Comparison of ENCODE assay signal across 8 cellular contexts in the genomic region with DNA sequence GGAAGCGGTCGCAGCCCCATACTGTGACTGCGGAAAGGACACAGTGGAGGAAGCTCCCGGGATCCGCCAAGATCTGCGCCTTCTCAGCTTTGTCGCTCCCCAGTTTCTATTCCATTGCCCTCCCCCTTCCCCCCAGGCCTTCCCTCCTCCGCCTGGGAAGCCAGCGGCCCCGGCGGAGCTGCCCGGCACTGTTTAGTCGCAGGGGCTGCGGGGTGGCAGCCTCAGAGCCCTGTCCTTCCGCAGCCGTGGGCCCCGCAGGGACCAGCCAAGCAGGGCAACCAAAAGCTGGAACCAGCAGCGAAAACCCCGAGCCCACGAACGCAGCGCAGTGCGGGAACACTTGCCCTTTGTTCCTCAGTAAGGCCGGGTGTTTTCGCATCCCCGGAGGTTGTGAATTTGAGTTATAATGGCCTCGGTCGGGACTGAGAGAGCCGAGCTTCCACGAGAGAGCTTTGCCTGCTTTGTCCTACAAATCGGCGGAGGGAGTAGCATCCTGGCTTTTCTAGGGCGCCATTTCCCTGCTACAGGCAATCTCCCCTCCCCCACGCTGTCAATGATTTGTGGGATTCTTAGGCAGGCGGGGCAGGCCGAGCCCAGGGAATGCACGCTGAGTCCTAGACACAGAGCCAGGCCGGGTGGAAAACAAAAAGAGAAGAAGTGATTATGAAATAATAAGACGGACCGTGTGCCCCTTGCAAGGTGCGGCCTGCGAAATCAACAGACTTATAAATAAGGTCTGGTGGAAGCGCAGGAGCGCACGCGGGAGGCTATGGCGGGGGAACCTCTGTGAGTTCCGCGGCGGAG. TPM values are rescaled to one million over a fixed set of nuclear protein-coding genes. Genes with fewer than 3 reads are reported as not detected.
DNase-seq lines count a peak whose midpoint lies in the region; ATAC-seq and TF ChIP-seq lines count a peak whose summit lies in the region.

No MANE protein-coding gene starts in this region.

- H3K27ac ChIP-seq in cingulate gyrus (ENCODE audit: low read depth, low read length): peak overlapping the region; percentile 91

- CTCF ChIA-PET in activated CD8-positive, alpha-beta T cell treated with anti-CD3 and anti-CD28 coated beads for 36 hours (lab: Charles Lee): interaction anchor here (1.7 kb wide), 1 partner anchor 20 kb away, joined by 11 read pairs; no protein-coding TSS in a partner anchor
- CTCF ChIA-PET in activated CD8-positive, alpha-beta T cell treated with anti-CD3 and anti-CD28 coated beads, Interleukin-2, amount 10 ng/mL, durations not matched to agents 7 days and 5 days (lab: Charles Lee): interaction anchor here (4.3 kb wide), 1 partner anchor 19 kb away, joined by 19 read pairs; no protein-coding TSS in a partner anchor
- CTCF ChIA-PET in activated CD4-positive, alpha-beta T cell treated with anti-CD3 and anti-CD28 coated beads, Interleukin-2, amount 10 ng/mL, durations not matched to agents 7 days and 5 days (lab: Charles Lee): no interaction called here

- H3K4me1 Mint-ChIP-seq in activated CD8-positive, alpha-beta T cell treated with anti-CD3 and anti-CD28 coated beads for 36 hours (ENCODE audit: low read depth): peaks cover 42% of the 10 kb centered on the region
- peaks cover 49% of the 10 kb centered on the region for H3K4me1 Mint-ChIP-seq in activated CD8-positive, alpha-beta T cell treated with anti-CD3 and anti-CD28 coated beads, Interleukin-2, amount 10 ng/mL, durations not matched to agents 7 days and 5 days (ENCODE audit: low read depth)
- peaks cover 54% of the 10 kb centered on the region for H3K4me1 Mint-ChIP-seq in stimulated activated effector memory CD8-positive, alpha-beta T cell treated with anti-CD3 and anti-CD28 coated beads, Interleukin-12 subunit alpha, Interleukin-12 subunit beta, amount 100 ng/mL, for 72 hours
- peaks cover 44% of the 10 kb centered on the region for H3K4me1 Mint-ChIP-seq in activated CD4-positive, alpha-beta T cell treated with anti-CD3 and anti-CD28 coated beads, Interleukin-2, amount 10 ng/mL, durations not matched to agents 7 days and 5 days

- no peaks in the 10 kb centered on the region for H3K36me3 Mint-ChIP-seq in activated CD8-positive, alpha-beta T cell treated with anti-CD3 and anti-CD28 coated beads for 36 hours (ENCODE audit: low read depth)
- H3K36me3 Mint-ChIP-seq in activated CD8-positive, alpha-beta T cell treated with anti-CD3 and anti-CD28 coated beads, Interleukin-2, amount 10 ng/mL, durations not matched to agents 7 days and 5 days (ENCODE audit: low read depth): no peaks in the 10 kb centered on the region
- no peaks in the 10 kb centered on the region for H3K36me3 Mint-ChIP-seq in stimulated activated effector memory CD8-positive, alpha-beta T cell treated with anti-CD3 and anti-CD28 coated beads, Interleukin-12 subunit alpha, Interleukin-12 subunit beta, amount 100 ng/mL, for 72 hours
- H3K36me3 Mint-ChIP-seq in activated CD4-positive, alpha-beta T cell treated with anti-CD3 and anti-CD28 coated beads, Interleukin-2, amount 10 ng/mL, durations not matched to agents 7 days and 5 days (ENCODE audit: low read depth): peaks cover 3% of the 10 kb centered on the region

- H3K27ac Mint-ChIP-seq in activated CD8-positive, alpha-beta T cell treated with anti-CD3 and anti-CD28 coated beads for 36 hours: no peak overlapping the region
- no peak overlapping the region for H3K27ac Mint-ChIP-seq in activated CD8-positive, alpha-beta T cell treated with anti-CD3 and anti-CD28 coated beads, Interleukin-2, amount 10 ng/mL, durations not matched to agents 7 days and 5 days
- H3K27ac Mint-ChIP-seq in stimulated activated effector memory CD8-positive, alpha-beta T cell treated with anti-CD3 and anti-CD28 coated beads, Interleukin-12 subunit alpha, Interleukin-12 subunit beta, amount 100 ng/mL, for 72 hours: no peak overlapping the region
- no peak overlapping the region for H3K27ac Mint-ChIP-seq in activated CD4-positive, alpha-beta T cell treated with anti-CD3 and anti-CD28 coated beads, Interleukin-2, amount 10 ng/mL, durations not matched to agents 7 days and 5 days

- H3K27me3 Mint-ChIP-seq in activated CD8-positive, alpha-beta T cell treated with anti-CD3 and anti-CD28 coated beads for 36 hours: peaks cover 77% of the 10 kb centered on the region
- peaks cover 82% of the 10 kb centered on the region for H3K27me3 Mint-ChIP-seq in activated CD8-positive, alpha-beta T cell treated with anti-CD3 and anti-CD28 coated beads, Interleukin-2, amount 10 ng/mL, durations not matched to agents 7 days and 5 days (ENCODE audit: low read depth)
- peaks cover 83% of the 10 kb centered on the region for H3K27me3 Mint-ChIP-seq in activated CD4-positive, alpha-beta T cell treated with anti-CD3 and anti-CD28 coated beads, Interleukin-2, amount 10 ng/mL, durations not matched to agents 7 days and 5 days

- intact Hi-C loops in activated CD8-positive, alpha-beta T cell treated with anti-CD3 and anti-CD28 coated beads for 36 hours (cut with micrococcal nuclease): no loop called here
- intact Hi-C loops in left colon (cut with DNase I, micrococcal nuclease): no loop called here

- peak overlapping the region; percentile 22 for H3K4me3 Mint-ChIP-seq in activated CD8-positive, alpha-beta T cell treated with anti-CD3 and anti-CD28 coated beads for 36 hours
- no peak overlapping the region for H3K4me3 Mint-ChIP-seq in activated CD8-positive, alpha-beta T cell treated with anti-CD3 and anti-CD28 coated beads, Interleukin-2, amount 10 ng/mL, durations not matched to agents 7 days and 5 days
- H3K4me3 Mint-ChIP-seq in stimulated activated effector memory CD8-positive, alpha-beta T cell treated with anti-CD3 and anti-CD28 coated beads, Interleukin-12 subunit alpha, Interleukin-12 subunit beta, amount 100 ng/mL, for 72 hours: peak overlapping the region; percentile 71
- H3K4me3 Mint-ChIP-seq in activated CD4-positive, alpha-beta T cell treated with anti-CD3 and anti-CD28 coated beads, Interleukin-2, amount 10 ng/mL, durations not matched to agents 7 days and 5 days: no peak overlapping the region

- no peak for ATAC-seq in activated CD8-positive, alpha-beta T cell treated with anti-CD3 and anti-CD28 coated beads for 36 hours
- no peak for ATAC-seq in activated CD8-positive, alpha-beta T cell treated with anti-CD3 and anti-CD28 coated beads, Interleukin-2, amount 10 ng/mL, durations not matched to agents 7 days and 5 days
- ATAC-seq in left colon: peak; percentile 91
- no peak for ATAC-seq in stimulated activated effector memory CD8-positive, alpha-beta T cell treated with anti-CD3 and anti-CD28 coated beads, Interleukin-12 subunit alpha, Interleukin-12 subunit beta, amount 100 ng/mL, for 72 hours

- POLR2A ChIA-PET in activated CD8-positive, alpha-beta T cell treated with anti-CD3 and anti-CD28 coated beads for 36 hours (lab: Charles Lee): interaction anchor here (1.2 kb wide), 1 partner anchor 13 kb away, joined by 4 read pairs; no protein-coding TSS in a partner anchor
- POLR2A ChIA-PET in activated CD8-positive, alpha-beta T cell treated with anti-CD3 and anti-CD28 coated beads, Interleukin-2, amount 10 ng/mL, durations not matched to agents 7 days and 5 days (lab: Charles Lee): no interaction called here
- POLR2A ChIA-PET in activated CD4-positive, alpha-beta T cell treated with anti-CD3 and anti-CD28 coated beads, Interleukin-2, amount 10 ng/mL, durations not matched to agents 7 days and 5 days (lab: Charles Lee): no interaction called here

- no peak for TF ChIP-seq CTCF in activated CD8-positive, alpha-beta T cell treated with anti-CD3 and anti-CD28 coated beads for 36 hours (IDR thresholded peaks at IDR 0.05)

- no peaks in the 10 kb centered on the region for H3K9me3 Mint-ChIP-seq in activated CD8-positive, alpha-beta T cell treated with anti-CD3 and anti-CD28 coated beads for 36 hours
- no peaks in the 10 kb centered on the region for H3K9me3 Mint-ChIP-seq in activated CD8-positive, alpha-beta T cell treated with anti-CD3 and anti-CD28 coated beads, Interleukin-2, amount 10 ng/mL, durations not matched to agents 7 days and 5 days (ENCODE audit: insufficient read depth)
- no peaks in the 10 kb centered on the region for H3K9me3 Mint-ChIP-seq in stimulated activated effector memory CD8-positive, alpha-beta T cell treated with anti-CD3 and anti-CD28 coated beads, Interleukin-12 subunit alpha, Interleukin-12 subunit beta, amount 100 ng/mL, for 72 hours
- no peaks in the 10 kb centered on the region for H3K9me3 Mint-ChIP-seq in activated CD4-positive, alpha-beta T cell treated with anti-CD3 and anti-CD28 coated beads, Interleukin-2, amount 10 ng/mL, durations not matched to agents 7 days and 5 days

- DNase-seq in activated CD8-positive, alpha-beta T cell treated with anti-CD3 and anti-CD28 coated beads for 36 hours: no peak
- DNase-seq in activated CD8-positive, alpha-beta T cell treated with anti-CD3 and anti-CD28 coated beads, Interleukin-2, amount 10 ng/mL, durations not matched to agents 7 days and 5 days: no peak
- DNase-seq in NCI-H526 (lab: John Stamatoyannopoulos, UW) (peak; percentile 93 to 97), left colon (peak; percentile 83 to 88), cortex of kidney (lab: John Stamatoyannopoulos, UW) (no peak)
- no peak for DNase-seq in stimulated activated effector memory CD8-positive, alpha-beta T cell treated with anti-CD3 and anti-CD28 coated beads, Interleukin-12 subunit alpha, Interleukin-12 subunit beta, amount 100 ng/mL, for 72 hours (ENCODE audit: low spot score in 2 of 2)
- DNase-seq in activated CD4-positive, alpha-beta T cell treated with anti-CD3 and anti-CD28 coated beads, Interleukin-2, amount 10 ng/mL, durations not matched to agents 7 days and 5 days: no peak

RNA-seq across cellular contexts. Expression of gene TUBB2B, which starts 4.0 kb away (rescaled TPM):
- total RNA-seq in activated CD8-positive, alpha-beta T cell treated with anti-CD3 and anti-CD28 coated beads for 36 hours: under 1 TPM; 0.41 to 0.67 TPM
- not detected for total RNA-seq in activated CD8-positive, alpha-beta T cell treated with anti-CD3 and anti-CD28 coated beads, Interleukin-2, amount 10 ng/mL, durations not matched to agents 7 days and 5 days
- 1 to 10 TPM; 1.2 to 2.7 TPM for total RNA-seq in left colon
- total RNA-seq in activated CD4-positive, alpha-beta T cell treated with anti-CD3 and anti-CD28 coated beads, Interleukin-2, amount 10 ng/mL, durations not matched to agents 7 days and 5 days: not detected

RNA-seq across cellular contexts. Expression of gene PSMG4, which starts 27.3 kb away (rescaled TPM):
- total RNA-seq in activated CD8-positive, alpha-beta T cell treated with anti-CD3 and anti-CD28 coated beads for 36 hours: 10 to 100 TPM; 50.2 to 53.9 TPM
- 10 to 100 TPM; 35.3 to 35.5 TPM for total RNA-seq in activated CD8-positive, alpha-beta T cell treated with anti-CD3 and anti-CD28 coated beads, Interleukin-2, amount 10 ng/mL, durations not matched to agents 7 days and 5 days
- 10 to 100 TPM in 1 of 2 donors, 1 to 10 TPM in 1; 9.9 to 13.8 TPM for total RNA-seq in left colon
- 10 to 100 TPM; 21.5 to 24.7 TPM for total RNA-seq in activated CD4-positive, alpha-beta T cell treated with anti-CD3 and anti-CD28 coated beads, Interleukin-2, amount 10 ng/mL, durations not matched to agents 7 days and 5 days

Comparison
In these comparisons a context has a peak if more than half of its experiments do, and no peak if none do; other contexts are left out.
1. H3K4me3 Mint-ChIP-seq: peak in activated CD8-positive, alpha-beta T cell treated with anti-CD3 and anti-CD28 coated beads for 36 hours (single experiment) and stimulated activated effector memory CD8-positive, alpha-beta T cell treated with anti-CD3 and anti-CD28 coated beads, Interleukin-12 subunit alpha, Interleukin-12 subunit beta, amount 100 ng/mL, for 72 hours (single experiment); none in activated CD8-positive, alpha-beta T cell treated with anti-CD3 and anti-CD28 coated beads, Interleukin-2, amount 10 ng/mL, durations not matched to agents 7 days and 5 days (single experiment) and activated CD4-positive, alpha-beta T cell treated with anti-CD3 and anti-CD28 coated beads, Interleukin-2, amount 10 ng/mL, durations not matched to agents 7 days and 5 days (single experiment).
2. DNase-seq: peak in NCI-H526 (2 of 2) and left colon (2 of 2); none in activated CD8-positive, alpha-beta T cell treated with anti-CD3 and anti-CD28 coated beads for 36 hours (single experiment), activated CD8-positive, alpha-beta T cell treated with anti-CD3 and anti-CD28 coated beads, Interleukin-2, amount 10 ng/mL, durations not matched to agents 7 days and 5 days (single experiment), stimulated activated effector memory CD8-positive, alpha-beta T cell treated with anti-CD3 and anti-CD28 coated beads, Interleukin-12 subunit alpha, Interleukin-12 subunit beta, amount 100 ng/mL, for 72 hours (0 of 2), cortex of kidney (single experiment) and activated CD4-positive, alpha-beta T cell treated with anti-CD3 and anti-CD28 coated beads, Interleukin-2, amount 10 ng/mL, durations not matched to agents 7 days and 5 days (single experiment).